In the genomic region with DNA sequence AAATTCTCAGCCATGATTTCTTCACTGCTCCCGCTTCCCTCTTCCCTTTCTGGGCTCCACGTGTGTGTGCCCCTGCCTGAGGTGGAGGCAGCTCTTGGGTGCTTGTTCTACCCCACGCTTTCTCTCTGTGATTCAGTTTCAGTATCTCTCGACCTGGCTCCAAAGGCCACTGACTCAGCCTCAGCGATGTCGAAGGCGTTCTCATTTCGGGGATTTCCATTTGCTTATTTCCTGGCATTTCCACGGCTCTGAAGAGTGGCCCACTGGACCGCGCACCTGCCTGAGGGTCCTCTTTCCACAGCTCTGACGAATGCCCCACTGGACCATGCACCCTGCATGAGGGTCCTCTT, we compare ENCODE assay signal across 10 cellular contexts. TPM values are rescaled to one million over a fixed set of nuclear protein-coding genes. Genes with fewer than 3 reads are reported as not detected.
A peak's percentile ranks its signal among the peaks of the same experiment; 100 is the strongest.
DNase-seq lines count a peak whose midpoint lies in the region; ATAC-seq, FAIRE-seq and TF ChIP-seq lines count a peak whose summit lies in the region.
"Had no signal": no experiment of that assay in that cellular context is flagged by ENCODE, and none has a peak within 500 bp of the region (broad histone marks: within the 10 kb centered on the region; RNA-seq: fewer than 3 reads in every experiment).

No MANE protein-coding gene starts in this region.

- peak; percentile 34 for ATAC-seq in memory B cell (ENCODE audit: low read depth)
- ATAC-seq in GM21825 (IDR thresholded peaks at IDR 0.05; ENCODE audit: unreplicated experiment): no peak
- no peak for ATAC-seq in HG03354 (IDR thresholded peaks at IDR 0.05; ENCODE audit: poor library complexity, severe bottlenecking, unreplicated experiment)

- no peak overlapping the region for H3K27ac ChIP-seq in uterus

- FAIRE-seq in RCC 7860 (lab: Jason Lieb, UNC): no peak

- DNase-seq in MV-4-11 (lab: John Stamatoyannopoulos, UW): peak; percentile 6
- peak; percentile 40 for DNase-seq in activated T-cell treated with anti-CD3 and anti-CD28 coated beads, Interleukin-2, amount 50 U/mL, for 1 hour
- DNase-seq in memory B cell (ENCODE audit: low spot score in 2 of 2): no peak
- peak; percentile 37 for DNase-seq in stimulated activated CD8-positive, alpha-beta memory T cell treated with anti-CD3 and anti-CD28 coated beads, Interleukin-4, amount 100 ng/mL, for 24 hours (ENCODE audit: low read depth)
- DNase-seq in RCC 7860 (ENCODE audit: low spot score): no peak
- no peak for DNase-seq in uterus
- DNase-seq: DMS 273 treated with DMSO at 0.1 percent for 48 hours had no signal

- no peaks in the 10 kb centered on the region for H3K9me3 Mint-ChIP-seq in memory B cell

- no peaks in the 10 kb centered on the region for H3K4me1 ChIP-seq in uterus

- H3K36me3 Mint-ChIP-seq in memory B cell: peaks cover 22% of the 10 kb centered on the region

- peak overlapping the region; percentile 81 for H3K27ac Mint-ChIP-seq in memory B cell

- peak overlapping the region; percentile 40 for H3K4me3 Mint-ChIP-seq in memory B cell

- no peak for TF ChIP-seq CTCF in uterus (IDR thresholded peaks at IDR 0.05)

- H3K9me3 ChIP-seq in uterus: no peaks in the 10 kb centered on the region

- intact Hi-C loops in uterus (cut with DNase I; ENCODE audit: low total_unique reads): no loop called here

- H3K4me1 Mint-ChIP-seq in memory B cell: peaks cover 4% of the 10 kb centered on the region

- H3K4me3 ChIP-seq in uterus: no peak overlapping the region

- TF ChIP-seq POLR2A in uterus (IDR thresholded peaks at IDR 0.05): no peak

- no peaks in the 10 kb centered on the region for H3K36me3 ChIP-seq in uterus

- no peaks in the 10 kb centered on the region for H3K27me3 ChIP-seq in uterus

- no peaks in the 10 kb centered on the region for H3K27me3 Mint-ChIP-seq in memory B cell

RNA-seq across cellular contexts. Expression of gene GAK, which starts 52.4 kb away (rescaled TPM):
- total RNA-seq in uterus: 1,000 to 10,000 TPM in 1 of 4 donors, 100 to 1,000 TPM in 1, 10 to 100 TPM in 2; 50.6 to 1,098 (median 104) TPM

RNA-seq across cellular contexts. Expression of gene TMEM175, which starts 52.6 kb away (rescaled TPM):
- total RNA-seq in uterus: 10 to 100 TPM in 3 of 4 donors, 1 to 10 TPM in 1; 9.9 to 39.7 (median 26.3) TPM

RNA-seq across cellular contexts. Expression of gene CPLX1, which starts 53.8 kb away (rescaled TPM):
- 10 to 100 TPM in 1 of 4 donors, 1 to 10 TPM in 1, under 1 TPM in 2; 0.14 to 15.1 (median 2.0) TPM for total RNA-seq in uterus
- total RNA-seq: glomerular endothelial cell had no signal

Comparison
In these comparisons a context has a peak if more than half of its experiments do, and no peak if none do; other contexts are left out.
1. DNase-seq: peak in MV-4-11 (single experiment), activated T-cell treated with anti-CD3 and anti-CD28 coated beads, Interleukin-2, amount 50 U/mL, for 1 hour (single experiment) and stimulated activated CD8-positive, alpha-beta memory T cell treated with anti-CD3 and anti-CD28 coated beads, Interleukin-4, amount 100 ng/mL, for 24 hours (single experiment); none in memory B cell (0 of 2), RCC 7860 (single experiment) and uterus (0 of 2).